In genomic region chr20:4427936-4428581, GRCh38 we compare ENCODE assay signal across 26 cellular contexts.
A peak's percentile ranks its signal among the peaks of the same experiment; 100 is the strongest.
DNase-seq lines count a peak whose midpoint lies in the region; ATAC-seq, FAIRE-seq and TF ChIP-seq lines count a peak whose summit lies in the region.
"Had no signal": no experiment of that assay in that cellular context is flagged by ENCODE, and none has a peak within 500 bp of the region (broad histone marks: within the 10 kb centered on the region; RNA-seq: fewer than 3 reads in every experiment).

No MANE protein-coding gene starts in this region.

- H3K4me1 ChIP-seq in endodermal cell (ENCODE audit: control insufficient read depth, insufficient read depth, low read length) (no peaks in the 10 kb centered on the region), gastroesophageal sphincter (no peaks in the 10 kb centered on the region)
- H3K4me1 ChIP-seq: esophagus muscularis mucosa had no signal

- no peaks in the 10 kb centered on the region for H3K27me3 Mint-ChIP-seq in stimulated activated naive CD8-positive, alpha-beta T cell treated with anti-CD3 and anti-CD28 coated beads, Interleukin-15, amount 100 ng/mL, for 72 hours
- H3K27me3 Mint-ChIP-seq in endodermal cell (ENCODE audit: insufficient read depth): no peaks in the 10 kb centered on the region

- H3K9me3 ChIP-seq in endodermal cell (ENCODE audit: control insufficient read depth, low read length) (no peaks in the 10 kb centered on the region), gastroesophageal sphincter (no peaks in the 10 kb centered on the region)
- H3K9me3 ChIP-seq: esophagus muscularis mucosa, MG63, tibial artery had no signal

- H3K27ac Mint-ChIP-seq in stimulated activated naive CD8-positive, alpha-beta T cell treated with anti-CD3 and anti-CD28 coated beads, Interleukin-15, amount 100 ng/mL, for 72 hours: peak overlapping the region; percentile 83 to 85
- no peak overlapping the region for H3K27ac Mint-ChIP-seq in endodermal cell
- H3K27ac Mint-ChIP-seq: activated CD4-positive, alpha-beta T cell treated with anti-CD3 and anti-CD28 coated beads, Interleukin-2, amount 10 ng/mL, durations not matched to agents 7 days and 5 days; IgD-negative memory B cell; naive thymus-derived CD4-positive, alpha-beta T cell; stimulated activated effector memory CD8-positive, alpha-beta T cell treated with anti-CD3 and anti-CD28 coated beads, Interleukin-12 subunit alpha, Interleukin-12 subunit beta, amount 100 ng/mL, for 72 hours had no signal

- H3K9ac ChIP-seq in endodermal cell (ENCODE audit: extremely low read depth, low read length, poor library complexity, severe bottlenecking): no peak overlapping the region

- FAIRE-seq in RCC 7860 (lab: Jason Lieb, UNC): no peak
- FAIRE-seq: GM12892 had no signal

- no peak for DNase-seq in stimulated activated naive CD8-positive, alpha-beta T cell treated with anti-CD3 and anti-CD28 coated beads, Interleukin-15, amount 100 ng/mL, for 72 hours
- DNase-seq in stimulated activated naive CD8-positive, alpha-beta T cell treated with anti-CD3 and anti-CD28 coated beads, Interleukin-15, Interleukin-2, amounts not matched to agents 100 U/mL and 50 U/mL, for 24 hours: no peak
- DNase-seq in NOMO-1 treated with dmso at 0.1 percent for 144 hours (lab: John Stamatoyannopoulos, UW; ENCODE audit: unreplicated experiment) (peak; percentile 5), endodermal cell (no peak), cortex of kidney (lab: John Stamatoyannopoulos, UW) (no peak), RCC 7860 (ENCODE audit: low spot score) (no peak)
- DNase-seq in activated CD8-positive, alpha-beta memory T cell treated with anti-CD3 and anti-CD28 coated beads for 24 hours: no peak
- DNase-seq: activated CD4-positive, alpha-beta T cell treated with anti-CD3 and anti-CD28 coated beads, Interleukin-2, amount 10 ng/mL, durations not matched to agents 7 days and 5 days; aorta; DMS79; effector memory CD4-positive, alpha-beta T cell; left cardiac atrium; mesenchymal stem cell; MG63; naive thymus-derived CD4-positive, alpha-beta T cell; NCI-H187; NCI-H345; tibial artery had no signal

- H3K36me3 ChIP-seq in endodermal cell (ENCODE audit: control insufficient read depth, insufficient read depth, low read length) (no peaks in the 10 kb centered on the region), gastroesophageal sphincter (no peaks in the 10 kb centered on the region)
- H3K36me3 ChIP-seq: esophagus muscularis mucosa, MG63, tibial artery had no signal

- no peak overlapping the region for H3K4me3 Mint-ChIP-seq in stimulated activated naive CD8-positive, alpha-beta T cell treated with anti-CD3 and anti-CD28 coated beads, Interleukin-15, amount 100 ng/mL, for 72 hours
- H3K4me3 Mint-ChIP-seq in endodermal cell: no peak overlapping the region
- H3K4me3 Mint-ChIP-seq: activated CD4-positive, alpha-beta T cell treated with anti-CD3 and anti-CD28 coated beads, Interleukin-2, amount 10 ng/mL, durations not matched to agents 7 days and 5 days; central memory CD8-positive, alpha-beta T cell; IgD-negative memory B cell; naive thymus-derived CD4-positive, alpha-beta T cell; stimulated activated effector memory CD8-positive, alpha-beta T cell treated with anti-CD3 and anti-CD28 coated beads, Interleukin-12 subunit alpha, Interleukin-12 subunit beta, amount 100 ng/mL, for 72 hours had no signal

- no peaks in the 10 kb centered on the region for H3K36me3 Mint-ChIP-seq in endodermal cell (ENCODE audit: low read depth)
- H3K36me3 Mint-ChIP-seq: IgD-negative memory B cell; naive thymus-derived CD4-positive, alpha-beta T cell; stimulated activated effector memory CD8-positive, alpha-beta T cell treated with anti-CD3 and anti-CD28 coated beads, Interleukin-12 subunit alpha, Interleukin-12 subunit beta, amount 100 ng/mL, for 72 hours had no signal

- H3K9me3 Mint-ChIP-seq in stimulated activated naive CD8-positive, alpha-beta T cell treated with anti-CD3 and anti-CD28 coated beads, Interleukin-15, amount 100 ng/mL, for 72 hours: no peaks in the 10 kb centered on the region
- H3K9me3 Mint-ChIP-seq in endodermal cell: no peaks in the 10 kb centered on the region
- H3K9me3 Mint-ChIP-seq: activated CD4-positive, alpha-beta T cell treated with anti-CD3 and anti-CD28 coated beads, Interleukin-2, amount 10 ng/mL, durations not matched to agents 7 days and 5 days; central memory CD8-positive, alpha-beta T cell; IgD-negative memory B cell; stimulated activated effector memory CD8-positive, alpha-beta T cell treated with anti-CD3 and anti-CD28 coated beads, Interleukin-12 subunit alpha, Interleukin-12 subunit beta, amount 100 ng/mL, for 72 hours had no signal

- H3K27me3 ChIP-seq in endodermal cell (ENCODE audit: control insufficient read depth, insufficient read depth, low read length, poor library complexity, severe bottlenecking) (no peaks in the 10 kb centered on the region), gastroesophageal sphincter (no peaks in the 10 kb centered on the region)
- H3K27me3 ChIP-seq: esophagus muscularis mucosa, MG63, tibial artery had no signal

- peaks cover 10% of the 10 kb centered on the region for H3K4me1 Mint-ChIP-seq in stimulated activated naive CD8-positive, alpha-beta T cell treated with anti-CD3 and anti-CD28 coated beads, Interleukin-15, amount 100 ng/mL, for 72 hours
- H3K4me1 Mint-ChIP-seq in endodermal cell: no peaks in the 10 kb centered on the region
- H3K4me1 Mint-ChIP-seq: central memory CD8-positive, alpha-beta T cell; IgD-negative memory B cell; stimulated activated effector memory CD8-positive, alpha-beta T cell treated with anti-CD3 and anti-CD28 coated beads, Interleukin-12 subunit alpha, Interleukin-12 subunit beta, amount 100 ng/mL, for 72 hours had no signal

- WGBS in endodermal cell (ENCODE audit: insufficient coverage in 1 of 2, insufficient read length in 1 of 2), 2 experiments: 40 to 79% methylated on average over 1 to 4 of the region's 4 CpGs
- 57 to 67% methylated on average over 4 of the region's 4 CpGs for WGBS in gastroesophageal sphincter (ENCODE audit: low coverage in 1 of 2), 2 donors

- H3K27ac ChIP-seq in endodermal cell (ENCODE audit: low read depth, low read length) (peak overlapping the region; percentile 70), gastroesophageal sphincter (no peak overlapping the region)
- H3K27ac ChIP-seq: esophagus muscularis mucosa, HL-60, tibial artery had no signal

- TF ChIP-seq POLR2A in gastroesophageal sphincter (IDR thresholded peaks at IDR 0.05): no peak

- H3K4me3 ChIP-seq in endodermal cell (ENCODE audit: low read length) (no peak overlapping the region), gastroesophageal sphincter (no peak overlapping the region)
- H3K4me3 ChIP-seq: esophagus muscularis mucosa, MG63, tibial artery had no signal

- no peak for TF ChIP-seq CTCF in endodermal cell (conservative IDR thresholded peaks at IDR 0.05)
- no peak for TF ChIP-seq CTCF in gastroesophageal sphincter (IDR thresholded peaks at IDR 0.05)

- no peak for ATAC-seq in stimulated activated naive CD8-positive, alpha-beta T cell treated with anti-CD3 and anti-CD28 coated beads, Interleukin-15, amount 100 ng/mL, for 72 hours
- ATAC-seq in stimulated activated naive CD8-positive, alpha-beta T cell treated with anti-CD3 and anti-CD28 coated beads, Interleukin-15, Interleukin-2, amounts not matched to agents 100 U/mL and 50 U/mL, for 24 hours: no peak
- no peak for ATAC-seq in gastroesophageal sphincter
- ATAC-seq: left cardiac atrium; naive thymus-derived CD4-positive, alpha-beta T cell; Right ventricle myocardium inferior; stimulated activated effector memory CD8-positive, alpha-beta T cell treated with anti-CD3 and anti-CD28 coated beads, Interleukin-12 subunit alpha, Interleukin-12 subunit beta, amount 100 ng/mL, for 72 hours had no signal

- no peak for TF ChIP-seq EP300 in gastroesophageal sphincter (IDR thresholded peaks at IDR 0.05)
